30 cellular contexts compared by ENCODE assay signal in genomic region chr4:148261861-148262260, GRCh38.
DNase-seq lines count a peak whose midpoint lies in the region; ATAC-seq and TF ChIP-seq lines count a peak whose summit lies in the region.
"Had no signal": no experiment of that assay in that cellular context is flagged by ENCODE, and none has a peak within 500 bp of the region (broad histone marks: within the 10 kb centered on the region; RNA-seq: fewer than 3 reads in every experiment).

No MANE protein-coding gene starts in this region.

- no peaks in the 10 kb centered on the region for H3K79me2 ChIP-seq in PC-3 (ENCODE audit: low read length)

- H3K4me3 Mint-ChIP-seq in CD8-positive, alpha-beta T cell = no peak overlapping the region
- H3K4me3 Mint-ChIP-seq: activated CD4-positive, alpha-beta T cell treated with anti-CD3 and anti-CD28 coated beads for 36 hours; activated CD8-positive, alpha-beta T cell treated with anti-CD3 and anti-CD28 coated beads for 36 hours; activated naive CD4-positive, alpha-beta T cell treated with anti-CD3 and anti-CD28 coated beads, Interleukin-2, amount 10 ng/mL, durations not matched to agents 7 days and 5 days; activated T-helper 17 cell treated with anti-CD3 and anti-CD28 coated beads, Interleukin-2, amount 50 U/mL, for 72 hours; GM23338; immature natural killer cell had no signal

- peaks cover 34% of the 10 kb centered on the region for H3K36me3 Mint-ChIP-seq in CD8-positive, alpha-beta T cell
- H3K36me3 Mint-ChIP-seq: activated naive CD4-positive, alpha-beta T cell treated with anti-CD3 and anti-CD28 coated beads, Interleukin-2, amount 10 ng/mL, durations not matched to agents 7 days and 5 days; immature natural killer cell had no signal

- H3K36me3 ChIP-seq in PC-3 (ENCODE audit: low read depth, low read length) = no peaks in the 10 kb centered on the region
- no peaks in the 10 kb centered on the region for H3K36me3 ChIP-seq in CD8-positive, alpha-beta T cell (ENCODE audit: insufficient read depth, low read length)
- H3K36me3 ChIP-seq: BE2C, breast epithelium, right lobe of liver, tibial artery had no signal

- no peak overlapping the region for H3K27ac Mint-ChIP-seq in CD8-positive, alpha-beta T cell
- H3K27ac Mint-ChIP-seq: activated CD4-positive, alpha-beta T cell treated with anti-CD3 and anti-CD28 coated beads for 36 hours; activated CD8-positive, alpha-beta T cell treated with anti-CD3 and anti-CD28 coated beads for 36 hours; activated naive CD4-positive, alpha-beta T cell treated with anti-CD3 and anti-CD28 coated beads, Interleukin-2, amount 10 ng/mL, durations not matched to agents 7 days and 5 days; activated T-helper 17 cell treated with anti-CD3 and anti-CD28 coated beads, Interleukin-2, amount 50 U/mL, for 72 hours; GM23338; immature natural killer cell had no signal

- peaks cover 12% of the 10 kb centered on the region for H3K4me1 ChIP-seq in PC-3 (ENCODE audit: insufficient read depth, low read length)
- H3K4me1 ChIP-seq in CD8-positive, alpha-beta T cell (ENCODE audit: insufficient read depth, low read length) = peaks cover 6% of the 10 kb centered on the region
- H3K4me1 ChIP-seq: BE2C, breast epithelium, tibial artery had no signal

- TF ChIP-seq CTCF in PC-3 (conservative IDR thresholded peaks at IDR 0.05; ENCODE audit: low read depth, low read length) = no peak
- no peak for TF ChIP-seq CTCF in CD8-positive, alpha-beta T cell (IDR thresholded peaks at IDR 0.05)

- peaks cover 38% of the 10 kb centered on the region for H3K4me1 Mint-ChIP-seq in CD8-positive, alpha-beta T cell (ENCODE audit: low read depth)
- H3K4me1 Mint-ChIP-seq: activated CD4-positive, alpha-beta T cell treated with anti-CD3 and anti-CD28 coated beads for 36 hours; activated naive CD4-positive, alpha-beta T cell treated with anti-CD3 and anti-CD28 coated beads, Interleukin-2, amount 10 ng/mL, durations not matched to agents 7 days and 5 days; GM23338; immature natural killer cell had no signal

- no peaks in the 10 kb centered on the region for H3K27me3 Mint-ChIP-seq in CD8-positive, alpha-beta T cell (ENCODE audit: low read depth)
- H3K27me3 Mint-ChIP-seq: activated CD4-positive, alpha-beta T cell treated with anti-CD3 and anti-CD28 coated beads for 36 hours; activated CD8-positive, alpha-beta T cell treated with anti-CD3 and anti-CD28 coated beads for 36 hours; activated naive CD4-positive, alpha-beta T cell treated with anti-CD3 and anti-CD28 coated beads, Interleukin-2, amount 10 ng/mL, durations not matched to agents 7 days and 5 days; activated T-helper 17 cell treated with anti-CD3 and anti-CD28 coated beads, Interleukin-2, amount 50 U/mL, for 72 hours had no signal

- CTCF ChIA-PET in PC-3 (lab: Charles Lee) = no interaction called here
- CTCF ChIA-PET in CD8-positive, alpha-beta T cell (lab: Charles Lee) = no interaction called here

- POLR2A ChIA-PET in PC-3 (lab: Charles Lee; ENCODE audit: unreplicated experiment) = no interaction called here
- POLR2A ChIA-PET in CD8-positive, alpha-beta T cell (lab: Charles Lee) = no interaction called here

- H3K9me2 ChIP-seq in PC-3 (replicated peaks; ENCODE audit: low read length) = no peaks in the 10 kb centered on the region

- H2AFZ ChIP-seq in PC-3 (ENCODE audit: low read length) = no peak overlapping the region
- H2AFZ ChIP-seq: GM23338 had no signal

- no peaks in the 10 kb centered on the region for H3K9me3 Mint-ChIP-seq in CD8-positive, alpha-beta T cell
- H3K9me3 Mint-ChIP-seq: activated naive CD4-positive, alpha-beta T cell treated with anti-CD3 and anti-CD28 coated beads, Interleukin-2, amount 10 ng/mL, durations not matched to agents 7 days and 5 days; GM23338; immature natural killer cell had no signal

- H3F3A ChIP-seq in PC-3 (ENCODE audit: low read length, unreplicated experiment) = no peaks in the 10 kb centered on the region

- peak; percentile 90 for ATAC-seq in PC-3
- ATAC-seq in GM21825 (IDR thresholded peaks at IDR 0.05; ENCODE audit: unreplicated experiment) = no peak
- ATAC-seq in CD8-positive, alpha-beta T cell = no peak
- ATAC-seq: activated CD4-positive, alpha-beta T cell treated with anti-CD3 and anti-CD28 coated beads for 36 hours; activated CD8-positive, alpha-beta T cell treated with anti-CD3 and anti-CD28 coated beads for 36 hours; activated T-helper 17 cell treated with anti-CD3 and anti-CD28 coated beads, Interleukin-2, amount 50 U/mL, for 72 hours; GM23338; HepG2; left ventricle myocardium superior; right lobe of liver had no signal

- peak overlapping the region; percentile 44; the same call in 1 of the 2 replicates for H3K4me2 ChIP-seq in PC-3 (ENCODE audit: low read length)
- H3K4me2 ChIP-seq: GM23338 had no signal

- no peak overlapping the region for H3K9ac ChIP-seq in PC-3 (ENCODE audit: low read length)

- no peak overlapping the region for H3K4me3 ChIP-seq in PC-3 (ENCODE audit: low read length)
- H3K4me3 ChIP-seq in CD8-positive, alpha-beta T cell (ENCODE audit: low read depth, low read length) = no peak overlapping the region
- H3K4me3 ChIP-seq: breast epithelium, GM23338, right lobe of liver, tibial artery had no signal

- no TSS peak for BruUV-seq in PC-3 (replicated peaks; lab: Mats Ljungman, UMichigan)

- no peaks in the 10 kb centered on the region for H3K9me3 ChIP-seq in PC-3 (ENCODE audit: low read length)
- no peaks in the 10 kb centered on the region for H3K9me3 ChIP-seq in CD8-positive, alpha-beta T cell (ENCODE audit: low read length)
- H3K9me3 ChIP-seq: BE2C, breast epithelium, right lobe of liver, tibial artery had no signal

- H3K27ac ChIP-seq in PC-3 (ENCODE audit: low read length) = peak overlapping the region; percentile 10
- no peak overlapping the region for H3K27ac ChIP-seq in CD8-positive, alpha-beta T cell (ENCODE audit: low read depth, low read length)
- H3K27ac ChIP-seq: breast epithelium, right lobe of liver, tibial artery, VCaP had no signal

- intact Hi-C loops in PC-3 (cut with micrococcal nuclease) = loop anchor here (10.0 kb wide), 2 partner anchors 163 to 247 kb away; no protein-coding TSS in a partner anchor
- intact Hi-C loops in CD8-positive, alpha-beta T cell (cut with DNase I, micrococcal nuclease) = no loop called here

- no peaks in the 10 kb centered on the region for H3K27me3 ChIP-seq in PC-3 (ENCODE audit: low read length)
- no peaks in the 10 kb centered on the region for H3K27me3 ChIP-seq in CD8-positive, alpha-beta T cell (ENCODE audit: insufficient read depth, low read length)
- H3K27me3 ChIP-seq: BE2C, breast epithelium, right lobe of liver, tibial artery had no signal

- H4K20me1 ChIP-seq in PC-3 (ENCODE audit: low read length) = no peaks in the 10 kb centered on the region

- DNase-seq in EH (ENCODE audit: low read depth) = peak; percentile 1
- peak; percentile 51 for DNase-seq in PC-3
- peak; percentile 64 for DNase-seq in glomerular visceral epithelial cell (ENCODE audit: extremely low spot score)
- peak; percentile 96 for DNase-seq in renal cortical epithelial cell (ENCODE audit: low read depth)
- DNase-seq in NCI-H2171 treated with DMSO at 0.1 percent for 48 hours (lab: John Stamatoyannopoulos, UW) = no peak
- no peak for DNase-seq in CD8-positive, alpha-beta T cell
- DNase-seq in DMS114 treated with DMSO at 0.1 percent for 48 hours (lab: John Stamatoyannopoulos, UW; ENCODE audit: unreplicated experiment) = no peak
- DNase-seq: activated CD4-positive, alpha-beta T cell treated with anti-CD3 and anti-CD28 coated beads for 36 hours; activated CD8-positive, alpha-beta T cell treated with anti-CD3 and anti-CD28 coated beads for 36 hours; activated naive CD4-positive, alpha-beta T cell treated with anti-CD3 and anti-CD28 coated beads, Interleukin-2, amount 10 ng/mL, durations not matched to agents 7 days and 5 days; BE2C; hypothalamus; immature natural killer cell; left ventricle myocardium superior; NCI-H1436 treated with DMSO at 0.1 percent for 48 hours; NCI-H2081 treated with DMSO at 0.1 percent for 48 hours; NCI-H345; NCI-H748 treated with DMSO at 0.1 percent for 48 hours; right lobe of liver; SIG-M5; stimulated activated CD4-positive, alpha-beta T cell treated with anti-CD3 and anti-CD28 coated beads, Interleukin-12 subunit alpha, Interleukin-12 subunit beta, amount 100 ng/mL, for 4 hours; stimulated activated CD4-positive, alpha-beta T cell treated with anti-CD3 and anti-CD28 coated beads, Interleukin-4, amount 100 ng/mL, for 1 hour; SW 1271; tibial artery had no signal

Comparison
In these comparisons a context has a peak if more than half of its experiments do, and no peak if none do; other contexts are left out.
1. DNase-seq: peak in EH (single experiment), PC-3 (single experiment), glomerular visceral epithelial cell (single experiment) and renal cortical epithelial cell (single experiment); none in NCI-H2171 treated with DMSO at 0.1 percent for 48 hours (single experiment), CD8-positive, alpha-beta T cell (0 of 7) and DMS114 treated with DMSO at 0.1 percent for 48 hours (single experiment).